In genomic region chr16:62869837-62870236, GRCh38 we compare ENCODE assay signal across 18 cellular contexts.
"Had no signal": no experiment of that assay in that cellular context is flagged by ENCODE, and none has a peak within 500 bp of the region (broad histone marks: within the 10 kb centered on the region; RNA-seq: fewer than 3 reads in every experiment).

No MANE protein-coding gene starts in this region.

- H3K4me3 Mint-ChIP-seq: activated CD4-positive, alpha-beta T cell treated with anti-CD3 and anti-CD28 coated beads for 36 hours; activated CD8-positive, alpha-beta T cell treated with anti-CD3 and anti-CD28 coated beads for 36 hours; activated naive CD8-positive, alpha-beta T cell treated with anti-CD3 and anti-CD28 coated beads, Interleukin-2, amount 50 U/mL, for 24 hours; activated T-helper 1 cell treated with anti-CD3 and anti-CD28 coated beads, Interleukin-12 subunit alpha, Interleukin-12 subunit beta, Interleukin-2, Interleukin-4 antibody, amounts not matched to agents 30 ng/mL and 10 ng/mL and 1 ng/mL, durations not matched to agents 14 hours and 24 hours and 36 hours; naive thymus-derived CD4-positive, alpha-beta T cell; stimulated activated naive B cell treated with anti-CD40 and anti-IgM and Interleukin-4, amounts not matched to agents 10 μg/mL and 1 μg/mL and 100 μg/mL, for 72 hours had no signal

- ATAC-seq: activated CD4-positive, alpha-beta T cell treated with anti-CD3 and anti-CD28 coated beads for 36 hours; activated CD8-positive, alpha-beta T cell treated with anti-CD3 and anti-CD28 coated beads for 36 hours; activated naive CD8-positive, alpha-beta T cell treated with anti-CD3 and anti-CD28 coated beads, Interleukin-2, amount 50 U/mL, for 24 hours; left colon; naive thymus-derived CD4-positive, alpha-beta T cell; sciatic nerve; stimulated activated naive B cell treated with anti-CD40 and anti-IgM and Interleukin-4, amounts not matched to agents 10 μg/mL and 1 μg/mL and 100 μg/mL, for 72 hours had no signal

- DNase-seq: activated CD4-positive, alpha-beta T cell treated with anti-CD3 and anti-CD28 coated beads for 36 hours; activated CD8-positive, alpha-beta memory T cell treated with anti-CD3 and anti-CD28 coated beads, Interleukin-2, amount 50 U/mL, for 4 hours; activated CD8-positive, alpha-beta T cell treated with anti-CD3 and anti-CD28 coated beads for 36 hours; activated naive CD4-positive, alpha-beta T cell treated with Interleukin-2 at 50 U/mL for 16 hours; activated naive CD8-positive, alpha-beta T cell treated with anti-CD3 and anti-CD28 coated beads, Interleukin-2, amount 50 U/mL, for 24 hours; esophagus squamous epithelium; foreskin fibroblast; head of caudate nucleus; left colon; naive thymus-derived CD4-positive, alpha-beta T cell; spleen; stimulated activated CD4-positive, alpha-beta T cell treated with anti-CD3 and anti-CD28 coated beads, Interleukin-1b, Interleukin-23, amount 100 ng/mL, for 48 hours; stimulated activated naive B cell treated with anti-CD40 and anti-IgM and Interleukin-4, amounts not matched to agents 10 μg/mL and 1 μg/mL and 100 μg/mL, for 72 hours; WERI-Rb-1 had no signal

- H3K27me3 Mint-ChIP-seq: activated CD4-positive, alpha-beta T cell treated with anti-CD3 and anti-CD28 coated beads for 36 hours; activated CD8-positive, alpha-beta T cell treated with anti-CD3 and anti-CD28 coated beads for 36 hours; activated naive CD8-positive, alpha-beta T cell treated with anti-CD3 and anti-CD28 coated beads, Interleukin-2, amount 50 U/mL, for 24 hours; naive thymus-derived CD4-positive, alpha-beta T cell; stimulated activated naive B cell treated with anti-CD40 and anti-IgM and Interleukin-4, amounts not matched to agents 10 μg/mL and 1 μg/mL and 100 μg/mL, for 72 hours had no signal

- H3K9me3 Mint-ChIP-seq: stimulated activated naive B cell treated with anti-CD40 and anti-IgM and Interleukin-4, amounts not matched to agents 10 μg/mL and 1 μg/mL and 100 μg/mL, for 72 hours had no signal

- H3K36me3 Mint-ChIP-seq: naive thymus-derived CD4-positive, alpha-beta T cell; stimulated activated naive B cell treated with anti-CD40 and anti-IgM and Interleukin-4, amounts not matched to agents 10 μg/mL and 1 μg/mL and 100 μg/mL, for 72 hours had no signal

- H3K9me3 ChIP-seq: esophagus squamous epithelium, tibial nerve, vagina had no signal

- H3K4me1 ChIP-seq: esophagus squamous epithelium, spleen, tibial nerve, vagina had no signal

- H3K27ac Mint-ChIP-seq: activated CD4-positive, alpha-beta T cell treated with anti-CD3 and anti-CD28 coated beads for 36 hours; activated CD8-positive, alpha-beta T cell treated with anti-CD3 and anti-CD28 coated beads for 36 hours; activated naive CD8-positive, alpha-beta T cell treated with anti-CD3 and anti-CD28 coated beads, Interleukin-2, amount 50 U/mL, for 24 hours; activated T-helper 1 cell treated with anti-CD3 and anti-CD28 coated beads, Interleukin-12 subunit alpha, Interleukin-12 subunit beta, Interleukin-2, Interleukin-4 antibody, amounts not matched to agents 30 ng/mL and 10 ng/mL and 1 ng/mL, durations not matched to agents 14 hours and 24 hours and 36 hours; naive thymus-derived CD4-positive, alpha-beta T cell; stimulated activated naive B cell treated with anti-CD40 and anti-IgM and Interleukin-4, amounts not matched to agents 10 μg/mL and 1 μg/mL and 100 μg/mL, for 72 hours had no signal

- H3K27ac ChIP-seq: esophagus squamous epithelium, spleen, tibial nerve, vagina, WERI-Rb-1 had no signal

- H3K4me3 ChIP-seq: esophagus squamous epithelium, spleen, tibial nerve, vagina had no signal

- H3K36me3 ChIP-seq: esophagus squamous epithelium, spleen, tibial nerve, vagina, WERI-Rb-1 had no signal

- H3K4me1 Mint-ChIP-seq: activated CD4-positive, alpha-beta T cell treated with anti-CD3 and anti-CD28 coated beads for 36 hours; activated naive CD8-positive, alpha-beta T cell treated with anti-CD3 and anti-CD28 coated beads, Interleukin-2, amount 50 U/mL, for 24 hours; naive thymus-derived CD4-positive, alpha-beta T cell; stimulated activated naive B cell treated with anti-CD40 and anti-IgM and Interleukin-4, amounts not matched to agents 10 μg/mL and 1 μg/mL and 100 μg/mL, for 72 hours had no signal

- H3K27me3 ChIP-seq: esophagus squamous epithelium, spleen, tibial nerve, vagina had no signal
